ENCODE assay signal across 8 cellular contexts in genomic region chr1:241520080-241520465, GRCh38. TPM values are rescaled to one million over a fixed set of nuclear protein-coding genes. Genes with fewer than 3 reads are reported as not detected.
DNase-seq lines count a peak whose midpoint lies in the region; ATAC-seq, FAIRE-seq and TF ChIP-seq lines count a peak whose summit lies in the region.

No MANE protein-coding gene starts in this region.

- peak overlapping the region; percentile 89 for H2AFZ ChIP-seq in K562 (ENCODE audit: low read depth, low read length)

- ATAC-seq in K562 (no peak), left lung (no peak), GM19455 (IDR thresholded peaks at IDR 0.05; ENCODE audit: unreplicated experiment) (no peak), GM21367 (IDR thresholded peaks at IDR 0.05; ENCODE audit: unreplicated experiment) (no peak)

- TF ChIP-seq EP300 in K562 (IDR thresholded peaks at IDR 0.05; ENCODE audit: low read length), result 0 out of 2 replicates have a peak, but pooled peaks have one; percentile 5

- H3K4me3 ChIP-seq in HL-60 (replicated peaks; ENCODE audit: insufficient read depth, low read length) (peak overlapping the region; percentile 61), K562 (peak overlapping the region; percentile 79), left lung (peak overlapping the region; percentile 97 to 98), testis (peak overlapping the region; percentile 86 to 92)

- no peak for DNase-seq in HL-60 (ENCODE audit: low read depth in 1 of 2, low spot score in 1 of 2)
- DNase-seq in K562 (ENCODE audit: extremely low read depth in 1 of 4, low spot score in 3 of 4), result no peak
- DNase-seq in left lung, result no peak
- DNase-seq in testis, result no peak
- DNase-seq in NCI-H1436 treated with DMSO at 0.1 percent for 48 hours (lab: John Stamatoyannopoulos, UW), result no peak
- no peak for DNase-seq in NCI-H446 (lab: John Stamatoyannopoulos, UW)

- peaks cover 18% of the 10 kb centered on the region for H3K36me3 ChIP-seq in K562 (ENCODE audit: control insufficient read depth, insufficient read depth, low read length)
- peaks cover 0 to 12% of the 10 kb centered on the region in 2 donors for H3K36me3 ChIP-seq in left lung
- H3K36me3 ChIP-seq in testis (ENCODE audit: low read depth, missing control alignments), result no peaks in the 10 kb centered on the region

- H3K9ac ChIP-seq in K562 (ENCODE audit: insufficient read depth in 1 of 2, low read depth in 2 of 2, low read length in 2 of 2), result peak overlapping the region in 1 of 2 experiments; percentile 63; a peak in 2 of 4 replicates

- BruUV-seq in K562 (replicated peaks; lab: Mats Ljungman, UMichigan), result TSS peak; percentile 93

- H3K9me1 ChIP-seq in K562 (ENCODE audit: control insufficient read depth, insufficient read depth, low read length), result no peaks in the 10 kb centered on the region

- peaks cover 0 to 7% of the 10 kb centered on the region in 2 experiments; a peak in 3 of 5 replicates for H3K4me1 ChIP-seq in K562 (replicated peaks in 1 of 2; ENCODE audit: control insufficient read depth in 2 of 2, insufficient read depth in 2 of 2, low read length in 2 of 2)
- H3K4me1 ChIP-seq in left lung, result peaks cover 4 to 25% of the 10 kb centered on the region in 2 donors
- peaks cover 11% of the 10 kb centered on the region for H3K4me1 ChIP-seq in testis

- WGBS in K562 (ENCODE audit: insufficient coverage, low coverage, missing lambda C conversion rate), result 19% methylated on average over 6 of the region's 6 CpGs
- 11 to 12% methylated on average over 6 of the region's 6 CpGs for WGBS in testis, 2 donors

- CTCF ChIA-PET in K562 (lab: Yijun Ruan, JAX; ENCODE audit: low intra/inter-chr PET ratio), result no interaction called here

- no peak for FAIRE-seq in K562 (lab: Jason Lieb, UNC)

- intact Hi-C loops in K562 (cut with micrococcal nuclease) (no loop called here), left lung (cut with DNase I) (no loop called here), testis (cut with DNase I; ENCODE audit: low total_unique reads) (no loop called here)

- TF ChIP-seq RAD21 in K562 (CRISPR knock-in tag; conservative IDR thresholded peaks at IDR 0.05 in 1 of 2, IDR thresholded peaks at IDR 0.05 in 1 of 2), result no peak

- H3K79me2 ChIP-seq in K562 (ENCODE audit: control insufficient read depth, insufficient read depth, low read length), result peaks cover 43% of the 10 kb centered on the region

- H4K20me1 ChIP-seq in K562 (replicated peaks; ENCODE audit: control insufficient read depth, insufficient read depth, low read length), result no peaks in the 10 kb centered on the region

- H3K27ac ChIP-seq in HL-60 (replicated peaks) (peak overlapping the region; percentile 19; the same call in 1 of the 2 replicates), K562 (ENCODE audit: extremely low read depth, low read depth, low read length) (peak overlapping the region; percentile 33; the same call in 1 of the 3 replicates), left lung (peak overlapping the region in 1 of 2 donors; percentile 89), testis (peak overlapping the region; percentile 63 to 81)

- no peak for TF ChIP-seq CTCF in HL-60 (IDR thresholded peaks at IDR 0.05; ENCODE audit: insufficient read depth, low read length)
- TF ChIP-seq CTCF in K562 (IDR thresholded peaks at IDR 0.05 in 2 of 3, conservative IDR thresholded peaks at IDR 0.05 in 1 of 3; ENCODE audit: insufficient read depth in 2 of 3, low read depth in 1 of 3, low read length in 3 of 3), result no peak
- no peak for TF ChIP-seq CTCF in left lung (IDR thresholded peaks at IDR 0.05)
- no peak for TF ChIP-seq CTCF in testis (IDR thresholded peaks at IDR 0.05)

- H3K27me3 ChIP-seq in HL-60 (ENCODE audit: insufficient read depth, poor library complexity, severe bottlenecking), result no peaks in the 10 kb centered on the region
- H3K27me3 ChIP-seq in K562 (ENCODE audit: control insufficient read depth in 2 of 2, insufficient read depth in 2 of 2, low read length in 2 of 2), result no peaks in the 10 kb centered on the region
- peaks cover 13 to 19% of the 10 kb centered on the region in 2 donors for H3K27me3 ChIP-seq in left lung
- H3K27me3 ChIP-seq in testis, result no peaks in the 10 kb centered on the region

- H3K4me2 ChIP-seq in K562 (ENCODE audit: insufficient read depth, low read length), result peak overlapping the region; percentile 38

- no peaks in the 10 kb centered on the region for H3K9me3 ChIP-seq in K562 (replicated peaks; ENCODE audit: control insufficient read depth, insufficient read depth, low read depth, low read length)
- no peaks in the 10 kb centered on the region for H3K9me3 ChIP-seq in left lung
- H3K9me3 ChIP-seq in testis, result no peaks in the 10 kb centered on the region

- POLR2A ChIA-PET in K562 (lab: Yijun Ruan, JAX), result interaction anchor here (0.5 to 2.1 kb wide), 8 partner anchors 9 to 345 kb away, joined by 3 to 9 read pairs (median 3); partner anchors contain the start of gene EXO1

- in situ Hi-C loops in K562 (cut with MboI), result loop anchor here (10.0 kb wide), 1 partner anchor 315 kb away; no protein-coding TSS in a partner anchor

- TF ChIP-seq POLR2A in K562 (conservative IDR thresholded peaks at IDR 0.05), result no peak
- no peak for TF ChIP-seq POLR2A in testis (IDR thresholded peaks at IDR 0.05)

TF ChIP-seq in K562, 482 proteins besides CTCF, POLR2A, EP300 and RAD21 (continues in another document):
- TF ChIP-seq THAP7 (CRISPR knock-in tag; IDR thresholded peaks at IDR 0.05), result no peak
- TF ChIP-seq ARID3A (IDR thresholded peaks at IDR 0.05; ENCODE audit: borderline replicate concordance, low read depth, low read length), result 0 out of 2 replicates have a peak, but pooled peaks have one; percentile 7
- 0 out of 2 replicates have a peak, but pooled peaks have one; percentile 59 for TF ChIP-seq ZNF551 (CRISPR knock-in tag; IDR thresholded peaks at IDR 0.05)

RNA-seq across cellular contexts. Expression of gene FH, which starts 0.5 kb away (rescaled TPM):
- total RNA-seq in K562 (2011; cell fraction: chromatin; rRNA removed; ENCODE audit: low replicate concordance), result 50.4 and 162 TPM in 2 replicates
- 40.0 and 44.2 TPM in 2 replicates for total RNA-seq in K562 (2011; cell fraction: nucleolus; rRNA removed)
- 59.3 and 65.7 TPM in 2 replicates for total RNA-seq in K562 (2011; cell fraction: nucleoplasm; rRNA removed)
- total RNA-seq in K562 (2014; rRNA removed) (130 and 160 TPM in 2 replicates), K562 (2014; rRNA removed; fragmentation: Illumina TruSeq; extraction: Trizol) (240 and 270 TPM in 2 replicates), K562 (2015; rRNA removed; fragmentation: Illumina TruSeq; extraction: Trizol) (214 and 215 TPM in 2 replicates), K562 (2021) (208 and 211 TPM in 2 replicates), left lung (10 to 100 TPM; 49.8 to 60.1 TPM), testis (10 to 100 TPM; 39.7 to 54.6 TPM)
- polyA plus RNA-seq in K562 (2011; rRNA removed) (184 and 233 TPM in 2 replicates), K562 (2014; fragmentation: Illumina TruSeq; extraction: Trizol) (187 and 196 TPM in 2 replicates), K562 (2014; fragmentation: Nextera tagmentation; extraction: Ambion mirVana) (100 to 1,000 TPM; 117 to 163 TPM), K562 (2014; rRNA removed) (224 and 237 TPM in 2 replicates), testis (ENCODE audit: insufficient read depth, low read depth, low replicate concordance) (86.0 TPM)
- 87.3 and 123 TPM in 2 replicates for polyA plus RNA-seq in K562 (2011; cell fraction: cytosol; rRNA removed)
- 59.9 and 94.3 TPM in 2 replicates for polyA plus RNA-seq in K562 (2011; cell fraction: nucleus; rRNA removed)
- 169 and 211 TPM in 2 replicates for polyA plus RNA-seq in K562 (2012)
- 394 and 403 TPM in 2 replicates for polyA minus RNA-seq in K562 (2011; rRNA and poly(A)+ RNA removed)
- 91.0 and 111 TPM in 2 replicates for polyA minus RNA-seq in K562 (2011; cell fraction: cytosol; rRNA and poly(A)+ RNA removed)
- polyA minus RNA-seq in K562 (2011; cell fraction: nucleus; rRNA and poly(A)+ RNA removed), result 64.4 and 99.4 TPM in 2 replicates

RNA-seq across cellular contexts. Expression of gene KMO, which starts 12.1 kb away (rescaled TPM):
- not detected in 2 replicates for total RNA-seq in K562 (2011; cell fraction: chromatin; rRNA removed; ENCODE audit: low replicate concordance)
- total RNA-seq in K562 (2011; cell fraction: nucleolus; rRNA removed), result not detected in 2 replicates
- 0.53 TPM in 1 of 2 replicates, not detected in the other for total RNA-seq in K562 (2011; cell fraction: nucleoplasm; rRNA removed)
- total RNA-seq in K562 (2014; rRNA removed) (not detected in 2 replicates), K562 (2014; rRNA removed; fragmentation: Illumina TruSeq; extraction: Trizol) (not detected in 2 replicates), K562 (2015; rRNA removed; fragmentation: Illumina TruSeq; extraction: Trizol) (0.11 and 0.19 TPM in 2 replicates), K562 (2021) (not detected in 2 replicates), left lung (10 to 100 TPM in 1 of 2 donors, 1 to 10 TPM in 1; 5.9 to 10.7 TPM), testis (under 1 TPM; 0.39 to 0.99 TPM)
- polyA plus RNA-seq in K562 (2011; rRNA removed) (0.01 and 0.03 TPM in 2 replicates), K562 (2014; fragmentation: Illumina TruSeq; extraction: Trizol) (not detected in 2 replicates), K562 (2014; fragmentation: Nextera tagmentation; extraction: Ambion mirVana) (under 1 TPM in 1 of 2 experiments, not detected in 1; 0.01 TPM), K562 (2014; rRNA removed) (0.04 TPM in 1 of 2 replicates, not detected in the other), testis (ENCODE audit: insufficient read depth, low read depth, low replicate concordance) (1.5 TPM)
- not detected in 2 replicates for polyA plus RNA-seq in K562 (2011; cell fraction: cytosol; rRNA removed)
- polyA plus RNA-seq in K562 (2011; cell fraction: nucleus; rRNA removed), result 0.03 TPM in 1 of 2 replicates, not detected in the other
- 0.06 and 0.12 TPM in 2 replicates for polyA plus RNA-seq in K562 (2012)
- polyA minus RNA-seq in K562 (2011; rRNA and poly(A)+ RNA removed), result not detected in 2 replicates
- polyA minus RNA-seq in K562 (2011; cell fraction: cytosol; rRNA and poly(A)+ RNA removed), result not detected in 2 replicates
- polyA minus RNA-seq in K562 (2011; cell fraction: nucleus; rRNA and poly(A)+ RNA removed), result 0.11 TPM in 1 of 2 replicates, not detected in the other
